8 cellular contexts compared by ENCODE assay signal in the genomic region with DNA sequence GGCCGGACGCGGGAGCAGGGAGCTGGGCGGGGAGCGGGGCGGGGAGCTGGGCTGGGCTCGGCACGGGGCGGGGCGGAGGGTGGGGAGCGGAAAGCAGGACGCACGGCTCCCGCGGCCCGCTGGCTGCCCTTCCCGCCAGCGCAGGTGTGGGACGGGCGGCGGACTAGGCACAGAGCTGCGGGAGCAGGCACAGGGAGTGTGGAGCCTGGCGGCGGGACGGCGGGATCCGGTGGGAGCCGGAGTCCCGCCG. TPM values are rescaled to one million over a fixed set of nuclear protein-coding genes. Genes with fewer than 3 reads are reported as not detected.
DNase-seq lines count a peak whose midpoint lies in the region; ATAC-seq and TF ChIP-seq lines count a peak whose summit lies in the region.

TSS of gene IMPA2 (plus strand) at position 125 of the 250 bp plus-strand sequence. CDS start 163 bp downstream, outside the sequence.

- H3K4me3 ChIP-seq in BE2C (ENCODE audit: low read depth, low read length) (peak within 1 kb of the TSS; percentile 56), PC-9 (peak within 1 kb of the TSS; percentile 69), esophagus squamous epithelium (peak within 1 kb of the TSS; percentile 69 to 99 (median 94)), osteoblast (ENCODE audit: insufficient read depth, low read length) (peak within 1 kb of the TSS; percentile 79)

- H3K36me3 ChIP-seq in BE2C (no peaks in the 10 kb centered on the region), PC-9 (ENCODE audit: low read depth) (no peaks in the 10 kb centered on the region), esophagus squamous epithelium (no peaks in the 10 kb centered on the region), osteoblast (ENCODE audit: insufficient read depth, low read length) (no peaks in the 10 kb centered on the region)

- H4K20me1 ChIP-seq in PC-9 (ENCODE audit: insufficient read depth) (no peaks in the 10 kb centered on the region), osteoblast (ENCODE audit: insufficient read depth, low read length) (no peaks in the 10 kb centered on the region)

- H3K4me1 ChIP-seq in BE2C (no peaks in the 10 kb centered on the region), PC-9 (replicated peaks; ENCODE audit: insufficient read depth) (peaks cover 31% of the 10 kb centered on the region), esophagus squamous epithelium (peaks cover 26 to 68% (median 29%) of the 10 kb centered on the region in 3 donors), osteoblast (ENCODE audit: insufficient read depth, low read length) (peaks cover 6% of the 10 kb centered on the region)

- H3K9me3 ChIP-seq in BE2C (no peaks in the 10 kb centered on the region), PC-9 (ENCODE audit: insufficient read depth, low read depth) (no peaks in the 10 kb centered on the region), esophagus squamous epithelium (no peaks in the 10 kb centered on the region), osteoblast (ENCODE audit: low read depth, low read length) (no peaks in the 10 kb centered on the region)

- no peaks in the 10 kb centered on the region for H3K9me2 ChIP-seq in PC-9 (ENCODE audit: insufficient read depth)

- ATAC-seq in GM21528 (IDR thresholded peaks at IDR 0.05; ENCODE audit: low FRiP score, unreplicated experiment) (peak; percentile 43), GM19467 (IDR thresholded peaks at IDR 0.05; ENCODE audit: unreplicated experiment) (no peak)

- no TSS peak for BruUV-seq in PC-9 (replicated peaks; lab: Mats Ljungman, UMichigan)

- no peak for TF ChIP-seq CTCF in BE2C (IDR thresholded peaks at IDR 0.05; ENCODE audit: low read depth, low read length)
- TF ChIP-seq CTCF in PC-9 (conservative IDR thresholded peaks at IDR 0.05), result no peak
- TF ChIP-seq CTCF in esophagus squamous epithelium (IDR thresholded peaks at IDR 0.05), result no peak
- TF ChIP-seq CTCF in osteoblast (IDR thresholded peaks at IDR 0.05; ENCODE audit: extremely low read depth, low read depth, low read length), result no peak

- H3K27ac ChIP-seq in PC-9 (peak within 1 kb of the TSS; percentile 84), esophagus squamous epithelium (peak within 1 kb of the TSS; percentile 96 to 100 (median 98)), osteoblast (ENCODE audit: low read depth, low read length) (peak within 1 kb of the TSS; percentile 76)

- H2AFZ ChIP-seq in PC-9 (peak within 1 kb of the TSS; percentile 94), osteoblast (ENCODE audit: low read length) (peak within 1 kb of the TSS; percentile 95)

- H3K4me2 ChIP-seq in PC-9, result peak within 1 kb of the TSS; percentile 89
- peak within 1 kb of the TSS; percentile 92 for H3K4me2 ChIP-seq in osteoblast (ENCODE audit: insufficient read depth, low read length)

- no peak for DNase-seq in BE2C
- DNase-seq in PC-9, result no peak
- no peak for DNase-seq in esophagus squamous epithelium (lab: John Stamatoyannopoulos, UW)
- no peak for DNase-seq in osteoblast (ENCODE audit: insufficient read length, low spot score, missing footprints)
- no peak for DNase-seq in AG08395 (ENCODE audit: low spot score)
- no peak for DNase-seq in NCI-H524 (lab: John Stamatoyannopoulos, UW)

- POLR2A ChIA-PET in PC-9 (lab: Charles Lee; ENCODE audit: unreplicated experiment), result interaction anchor here (0.5 to 1.8 kb wide), 12 partner anchors 12 to 609 kb away, joined by 4 to 57 read pairs (median 5); partner anchors contain the start of gene PRELID3A

- intact Hi-C loops in PC-9 (cut with micrococcal nuclease; ENCODE audit: unreplicated experiment) (loop anchor here (1.0 to 10.0 kb wide), 3 partner anchors 34 to 393 kb away; partner anchors contain the start of genes AFG3L2 and MPPE1), esophagus squamous epithelium (cut with DNase I) (no loop called here)

- peaks cover 26% of the 10 kb centered on the region; the same call in 1 of the 2 replicates for H3F3A ChIP-seq in PC-9 (ENCODE audit: insufficient read depth, low read depth)

- CTCF ChIA-PET in PC-9 (lab: Charles Lee), result interaction anchor here (0.7 to 3.2 kb wide), 7 partner anchors 14 to 443 kb away, joined by 4 to 15 read pairs (median 8); no protein-coding TSS in a partner anchor

- H3K79me2 ChIP-seq in PC-9 (ENCODE audit: low read depth), result peaks cover 10% of the 10 kb centered on the region
- H3K79me2 ChIP-seq in osteoblast (ENCODE audit: insufficient read depth, low read length), result no peaks in the 10 kb centered on the region

- TF ChIP-seq POLR2A in esophagus squamous epithelium (IDR thresholded peaks at IDR 0.05), result peak in 3 of 4 donors; percentile 87 to 94 (median 90)

- H3K27me3 ChIP-seq in BE2C (peaks cover 11% of the 10 kb centered on the region), PC-9 (ENCODE audit: insufficient read depth, low read depth) (no peaks in the 10 kb centered on the region), esophagus squamous epithelium (no peaks in the 10 kb centered on the region), osteoblast (ENCODE audit: insufficient read depth, low read length) (no peaks in the 10 kb centered on the region)

- no CpG with 5 or more reads among the region's 30 CpGs for WGBS in esophagus squamous epithelium, 2 donors

RNA-seq across cellular contexts. Expression of gene IMPA2, which starts in this region (rescaled TPM):
- polyA plus RNA-seq in BE2C (2012; ENCODE audit: insufficient read depth, insufficient read length, low read depth), result 1.2 TPM
- 83.6 and 91.4 TPM in 2 replicates for total RNA-seq in PC-9 (2021)
- 100 to 1,000 TPM; 121 to 235 (median 164) TPM for total RNA-seq in esophagus squamous epithelium
- 11.2 and 14.4 TPM in 2 replicates for total RNA-seq in osteoblast
